ENCODE assay signal across 1 cellular context in the genomic region with DNA sequence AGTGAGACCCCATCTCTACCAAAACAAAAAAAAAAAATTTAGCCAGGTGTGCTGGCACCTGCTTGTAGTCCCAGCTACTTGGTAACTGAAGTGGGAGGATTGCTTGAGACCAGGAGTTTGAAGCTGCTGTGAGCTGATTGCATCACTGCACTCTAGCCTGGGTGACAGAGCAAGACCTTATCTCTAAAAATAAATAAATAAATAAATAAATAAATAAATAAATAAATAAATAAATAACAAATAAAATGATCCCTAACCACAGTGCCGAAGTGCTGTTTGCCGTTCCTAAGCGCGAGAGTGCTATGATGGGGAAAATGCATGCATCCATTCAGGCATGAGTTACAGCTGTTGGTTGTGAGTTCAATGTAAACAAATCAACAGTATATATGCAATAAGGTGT.
TF ChIP-seq lines count a peak whose summit lies in the region.

No MANE protein-coding gene starts in this region.

TF ChIP-seq in K562, 482 proteins besides CTCF, POLR2A, EP300 and RAD21:
- TF ChIP-seq, protein P1, sequence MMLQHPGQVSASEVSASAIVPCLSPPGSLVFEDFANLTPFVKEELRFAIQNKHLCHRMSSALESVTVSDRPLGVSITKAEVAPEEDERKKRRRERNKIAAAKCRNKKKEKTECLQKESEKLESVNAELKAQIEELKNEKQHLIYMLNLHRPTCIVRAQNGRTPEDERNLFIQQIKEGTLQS (IDR thresholded peaks at IDR 0.05): peak; percentile 24; the same call in 1 of the 2 replicates
- TF ChIP-seq, protein P1 (CRISPR knock-in tag; conservative IDR thresholded peaks at IDR 0.05): no peak
- no peak for TF ChIP-seq SRSF3 (IDR thresholded peaks at IDR 0.05; ENCODE audit: insufficient read depth, low read length)
